Comparison of ENCODE assay signal across 8 cellular contexts in the genomic region with DNA sequence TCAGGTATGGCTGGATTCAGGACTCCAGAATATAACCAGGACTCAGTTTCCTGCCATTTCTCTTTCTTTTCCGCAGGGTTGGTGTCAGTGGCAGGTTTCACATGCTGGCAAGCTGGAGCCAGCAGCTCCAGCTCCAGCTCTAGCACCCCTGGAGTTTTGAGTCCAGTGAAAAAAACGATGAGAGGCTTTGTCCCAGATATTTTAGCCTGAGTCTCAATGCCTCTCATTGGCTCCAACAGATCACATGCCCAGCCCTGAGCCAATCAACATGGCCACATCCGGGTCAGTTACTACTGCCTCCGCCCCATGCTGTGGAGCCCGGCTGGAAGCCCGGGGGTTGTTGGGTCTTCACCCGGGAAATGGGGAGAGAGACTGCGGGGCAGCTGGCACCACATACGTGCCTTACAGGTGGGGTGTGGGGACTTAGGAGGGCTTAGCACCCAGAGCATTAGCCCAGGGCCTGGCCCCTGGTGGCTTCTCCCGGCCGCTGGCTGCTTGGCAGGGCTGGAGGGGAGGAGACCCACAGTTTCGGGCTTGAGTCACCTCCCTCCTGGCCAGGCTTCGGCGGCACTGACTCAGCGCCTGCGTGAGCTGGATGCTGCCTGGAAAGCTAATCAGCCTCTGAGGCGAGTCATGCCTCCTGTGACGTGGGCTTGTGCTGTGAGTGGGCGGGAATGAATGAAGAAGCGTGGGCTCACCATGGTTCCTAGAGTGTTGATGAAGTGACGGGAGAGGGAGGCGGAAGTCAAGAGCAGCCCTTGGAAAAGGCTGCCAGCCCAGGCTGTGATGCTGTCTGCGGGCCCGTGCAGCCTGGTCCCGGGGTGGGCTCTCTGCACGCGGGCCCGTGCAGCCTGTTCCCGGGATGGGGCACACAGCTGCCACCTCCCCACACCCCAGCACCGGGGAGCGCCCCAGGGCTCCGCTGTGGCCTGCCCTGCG. TPM values are rescaled to one million over a fixed set of nuclear protein-coding genes. Genes with fewer than 3 reads are reported as not detected.
DNase-seq lines count a peak whose midpoint lies in the region; FAIRE-seq and TF ChIP-seq lines count a peak whose summit lies in the region.

No MANE protein-coding gene starts in this region.

- H3K36me3 Mint-ChIP-seq in H9 (ENCODE audit: insufficient read depth in 1 of 3, low read depth in 3 of 3) (no peaks in the 10 kb centered on the region), astrocyte (ENCODE audit: low read depth, unreplicated experiment) (no peaks in the 10 kb centered on the region)

- H3K36me3 ChIP-seq in BE2C = no peaks in the 10 kb centered on the region
- no peaks in the 10 kb centered on the region for H3K36me3 ChIP-seq in astrocyte (ENCODE audit: insufficient read depth, low read length)
- no peaks in the 10 kb centered on the region for H3K36me3 ChIP-seq in right atrium auricular region

- no peak overlapping the region for H3T11ph ChIP-seq in H9 (ENCODE audit: low read length)

- H2BK12ac ChIP-seq in H9 (ENCODE audit: insufficient read length, low read depth, low read length) = no peak overlapping the region

- WGBS in H9 (ENCODE audit: extremely low coverage, insufficient read length, low lambda C conversion rate) = no CpG with 5 or more reads among the region's 33 CpGs

- H3K9ac ChIP-seq in H9 (ENCODE audit: extremely low read depth, insufficient read length, low read length) (no peak overlapping the region), astrocyte (ENCODE audit: low read length) (peak overlapping the region; percentile 94)

- peak overlapping the region; percentile 84 for H3K4me3 ChIP-seq in BE2C (ENCODE audit: low read depth, low read length)
- H3K4me3 ChIP-seq in astrocyte (ENCODE audit: insufficient read depth, low read depth, low read length) = peak overlapping the region; percentile 66
- H3K4me3 ChIP-seq in right atrium auricular region = peak overlapping the region; percentile 56 to 63

- H2AK5ac ChIP-seq in H9 (ENCODE audit: insufficient read length, low read length) = no peak overlapping the region

- H3K4me1 Mint-ChIP-seq in H9 = peaks cover 12 to 19% of the 10 kb centered on the region in 2 experiments
- H3K4me1 Mint-ChIP-seq in astrocyte (ENCODE audit: low read depth, unreplicated experiment) = peaks cover 21% of the 10 kb centered on the region

- no peak overlapping the region for H3K4ac ChIP-seq in H9 (ENCODE audit: low read depth, low read length)

- H3K9me3 ChIP-seq in BE2C (no peaks in the 10 kb centered on the region), H9 (ENCODE audit: control insufficient read depth, low read depth, low read length) (no peaks in the 10 kb centered on the region), astrocyte (ENCODE audit: insufficient read depth, low read depth, low read length) (no peaks in the 10 kb centered on the region), right atrium auricular region (no peaks in the 10 kb centered on the region)

- no peak overlapping the region for H2BK120ac ChIP-seq in H9 (ENCODE audit: low read depth, low read length, poor library complexity, severe bottlenecking)

- no peak overlapping the region for H3K56ac ChIP-seq in H9 (ENCODE audit: insufficient read length, low read depth, low read length)

- H2AFZ ChIP-seq in H9 (ENCODE audit: low read length) (no peak overlapping the region), astrocyte (ENCODE audit: low read depth, low read length) (peak overlapping the region; percentile 84)

- H2BK15ac ChIP-seq in H9 (ENCODE audit: low read depth, low read length) = no peak overlapping the region

- H4K5ac ChIP-seq in H9 (ENCODE audit: insufficient read length, low read depth, low read length) = no peak overlapping the region

- peak overlapping the region; percentile 20 for H4K91ac ChIP-seq in H9 (ENCODE audit: insufficient read length, low read depth, low read length)

- H3K27ac Mint-ChIP-seq in H9 (peak overlapping the region; percentile 68 to 98 (median 87); a peak in 5 of 7 replicates), astrocyte (ENCODE audit: unreplicated experiment) (peak overlapping the region; percentile 79)

- H4K20me1 ChIP-seq in H9 (ENCODE audit: control insufficient read depth, insufficient read depth, insufficient read length) = peaks cover 3% of the 10 kb centered on the region
- H4K20me1 ChIP-seq in astrocyte (ENCODE audit: insufficient read depth, low read length) = no peaks in the 10 kb centered on the region

- H3K27me3 Mint-ChIP-seq in H9 (ENCODE audit: low read depth) (no peaks in the 10 kb centered on the region), astrocyte (ENCODE audit: low read depth, unreplicated experiment) (no peaks in the 10 kb centered on the region)

- H3K4me2 ChIP-seq in H9 (ENCODE audit: insufficient read depth, insufficient read length, low read length) (no peak overlapping the region), astrocyte (ENCODE audit: low read length) (peak overlapping the region; percentile 84)

- no peak overlapping the region for H2BK20ac ChIP-seq in H9 (ENCODE audit: low read depth, low read length, poor library complexity, severe bottlenecking)

- H3K79me1 ChIP-seq in H9 (ENCODE audit: insufficient read depth, low read depth, low read length, poor library complexity, severe bottlenecking) = no peaks in the 10 kb centered on the region

- H3K27me3 ChIP-seq in BE2C (no peaks in the 10 kb centered on the region), H9 (ENCODE audit: insufficient read depth, low read length) (no peaks in the 10 kb centered on the region; the same call in 1 of the 2 replicates), astrocyte (ENCODE audit: insufficient read depth, low read length) (no peaks in the 10 kb centered on the region), right atrium auricular region (no peaks in the 10 kb centered on the region)

- no peak overlapping the region for H2BK5ac ChIP-seq in H9 (ENCODE audit: insufficient read length, low read length)

- no peak overlapping the region for H3K23ac ChIP-seq in H9 (ENCODE audit: insufficient read length, low read depth, low read length)

- H3K23me2 ChIP-seq in H9 (ENCODE audit: insufficient read length, low read depth, low read length, poor library complexity, severe bottlenecking) = peaks cover 5% of the 10 kb centered on the region

- H3K4me3 Mint-ChIP-seq in H9 (peak overlapping the region in 1 of 2 experiments; percentile 70; a peak in 2 of 5 replicates), astrocyte (ENCODE audit: unreplicated experiment) (peak overlapping the region; percentile 7)

- peaks cover 15% of the 10 kb centered on the region for H3K4me1 ChIP-seq in BE2C
- H3K4me1 ChIP-seq in H9 (ENCODE audit: insufficient read depth, low read length) = peaks cover 3% of the 10 kb centered on the region
- H3K4me1 ChIP-seq in astrocyte (ENCODE audit: insufficient read depth, low read length) = peaks cover 26% of the 10 kb centered on the region
- H3K4me1 ChIP-seq in right atrium auricular region = peaks cover 0 to 40% of the 10 kb centered on the region in 2 donors

- FAIRE-seq in astrocyte (lab: Jason Lieb, UNC) = peak; percentile 95

- H3K14ac ChIP-seq in H9 (ENCODE audit: insufficient read depth, low read length) = no peak overlapping the region; the same call in 1 of the 2 replicates

- H3K27ac ChIP-seq in H9 (ENCODE audit: insufficient read length, low read depth, low read length) (no peak overlapping the region), astrocyte (ENCODE audit: low read depth, low read length) (peak overlapping the region; percentile 100), right atrium auricular region (peak overlapping the region; percentile 95 to 97)

- H4K8ac ChIP-seq in H9 (replicated peaks; ENCODE audit: insufficient read length, low read depth, low read length) = no peak overlapping the region

- TF ChIP-seq CTCF in BE2C (IDR thresholded peaks at IDR 0.05; ENCODE audit: low read depth, low read length) = no peak
- TF ChIP-seq CTCF in H9 (conservative IDR thresholded peaks at IDR 0.05) = no peak
- TF ChIP-seq CTCF in astrocyte (IDR thresholded peaks at IDR 0.05; ENCODE audit: insufficient read depth, low read depth, low read length) = no peak
- peak in 1 of 2 donors; percentile 33 for TF ChIP-seq CTCF in right atrium auricular region (IDR thresholded peaks at IDR 0.05)

- H3K18ac ChIP-seq in H9 (ENCODE audit: insufficient read length, low read depth, low read length) = peak overlapping the region; percentile 54

- DNase-seq in BE2C (peak; percentile 94), H9 (peak; percentile 86), NCI-H2081 (lab: John Stamatoyannopoulos, UW) (peak; percentile 85 to 94), T1000 (lab: John Stamatoyannopoulos, UW) (peak; percentile 95), astrocyte (ENCODE audit: low read depth) (peak; percentile 99), right atrium auricular region (ENCODE audit: low spot score) (peak; percentile 99), pulmonary artery endothelial cell (ENCODE audit: low read depth, low spot score) (peak; percentile 95), ureter (ENCODE audit: low spot score) (peak; percentile 95)

- no peaks in the 10 kb centered on the region for H3K9me3 Mint-ChIP-seq in H9
- no peaks in the 10 kb centered on the region for H3K9me3 Mint-ChIP-seq in astrocyte (ENCODE audit: unreplicated experiment)

- no peaks in the 10 kb centered on the region for H3K79me2 ChIP-seq in H9 (ENCODE audit: insufficient read depth, low read length)
- H3K79me2 ChIP-seq in astrocyte (ENCODE audit: insufficient read depth, low read length) = no peaks in the 10 kb centered on the region

RNA-seq across cellular contexts. Expression of a gene that starts 15.3 kb away (rescaled TPM):
- 53.0 TPM for polyA plus RNA-seq in BE2C (2012; ENCODE audit: insufficient read depth, insufficient read length, low read depth)
- total RNA-seq in H9 (2021) (38.1 and 44.4 TPM in 2 replicates), astrocyte (67.0 and 74.3 TPM in 2 replicates), right atrium auricular region (10 to 100 TPM; 45.8 to 55.2 TPM), pulmonary artery endothelial cell (19.7 and 25.8 TPM in 2 replicates), ureter (64.2 TPM)

RNA-seq across cellular contexts. Expression of a gene that starts 27.5 kb away (rescaled TPM):
- polyA plus RNA-seq in BE2C (2012; ENCODE audit: insufficient read depth, insufficient read length, low read depth) = 40.2 TPM
- total RNA-seq in H9 (2021) (2.8 and 2.9 TPM in 2 replicates), astrocyte (0.96 and 1.8 TPM in 2 replicates), right atrium auricular region (1 to 10 TPM in 1 of 2 donors, not detected in 1; 2.0 TPM), pulmonary artery endothelial cell (not detected in 2 replicates), ureter (not detected)
